ENCODE assay signal across 1 cellular context in the genomic region with DNA sequence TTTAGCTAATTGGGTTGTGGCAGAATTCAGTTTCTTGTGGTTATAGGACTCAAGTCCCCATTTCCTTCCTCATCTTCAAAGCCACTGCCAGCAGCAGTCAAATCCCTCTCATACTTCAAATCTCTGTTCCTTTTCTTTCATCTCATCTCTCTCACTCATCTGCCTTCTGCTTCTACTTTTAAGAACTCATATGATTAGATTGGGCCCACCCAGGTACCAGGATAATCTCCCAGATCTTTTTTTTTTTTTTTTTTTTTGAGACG.
A peak's percentile ranks its signal among the peaks of the same experiment; 100 is the strongest.
TF ChIP-seq lines count a peak whose summit lies in the region.

No MANE protein-coding gene starts in this region.

TF ChIP-seq in GM12878, 131 proteins besides CTCF, POLR2A, EP300 and RAD21 (continued from another document):
- TF ChIP-seq, protein P1, sequence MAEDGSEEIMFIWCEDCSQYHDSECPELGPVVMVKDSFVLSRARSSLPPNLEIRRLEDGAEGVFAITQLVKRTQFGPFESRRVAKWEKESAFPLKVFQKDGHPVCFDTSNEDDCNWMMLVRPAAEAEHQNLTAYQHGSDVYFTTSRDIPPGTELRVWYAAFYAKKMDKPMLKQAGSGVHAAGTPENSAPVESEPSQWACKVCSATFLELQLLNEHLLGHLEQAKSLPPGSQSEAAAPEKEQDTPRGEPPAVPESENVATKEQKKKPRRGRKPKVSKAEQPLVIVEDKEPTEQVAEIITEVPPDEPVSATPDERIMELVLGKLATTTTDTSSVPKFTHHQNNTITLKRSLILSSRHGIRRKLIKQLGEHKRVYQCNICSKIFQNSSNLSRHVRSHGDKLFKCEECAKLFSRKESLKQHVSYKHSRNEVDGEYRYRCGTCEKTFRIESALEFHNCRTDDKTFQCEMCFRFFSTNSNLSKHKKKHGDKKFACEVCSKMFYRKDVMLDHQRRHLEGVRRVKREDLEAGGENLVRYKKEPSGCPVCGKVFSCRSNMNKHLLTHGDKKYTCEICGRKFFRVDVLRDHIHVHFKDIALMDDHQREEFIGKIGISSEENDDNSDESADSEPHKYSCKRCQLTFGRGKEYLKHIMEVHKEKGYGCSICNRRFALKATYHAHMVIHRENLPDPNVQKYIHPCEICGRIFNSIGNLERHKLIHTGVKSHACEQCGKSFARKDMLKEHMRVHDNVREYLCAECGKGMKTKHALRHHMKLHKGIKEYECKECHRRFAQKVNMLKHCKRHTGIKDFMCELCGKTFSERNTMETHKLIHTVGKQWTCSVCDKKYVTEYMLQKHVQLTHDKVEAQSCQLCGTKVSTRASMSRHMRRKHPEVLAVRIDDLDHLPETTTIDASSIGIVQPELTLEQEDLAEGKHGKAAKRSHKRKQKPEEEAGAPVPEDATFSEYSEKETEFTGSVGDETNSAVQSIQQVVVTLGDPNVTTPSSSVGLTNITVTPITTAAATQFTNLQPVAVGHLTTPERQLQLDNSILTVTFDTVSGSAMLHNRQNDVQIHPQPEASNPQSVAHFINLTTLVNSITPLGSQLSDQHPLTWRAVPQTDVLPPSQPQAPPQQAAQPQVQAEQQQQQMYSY (CRISPR knock-in tag; IDR thresholded peaks at IDR 0.05) = no peak
- 0 out of 2 replicates have a peak, but pooled peaks have one; percentile 7 for TF ChIP-seq MEF2A (IDR thresholded peaks at IDR 0.05; ENCODE audit: insufficient read depth, low read depth, low read length)
- TF ChIP-seq ASH2L (IDR thresholded peaks at IDR 0.05; ENCODE audit: borderline replicate concordance, low read depth) = no peak
- no peak for TF ChIP-seq SP1 (IDR thresholded peaks at IDR 0.05; ENCODE audit: low read depth, low read length)
- TF ChIP-seq CBX5 (IDR thresholded peaks at IDR 0.05; ENCODE audit: low read depth) = 0 out of 2 replicates have a peak, but pooled peaks have one; percentile 25
